1 cellular context compared by ENCODE assay signal in the genomic region with DNA sequence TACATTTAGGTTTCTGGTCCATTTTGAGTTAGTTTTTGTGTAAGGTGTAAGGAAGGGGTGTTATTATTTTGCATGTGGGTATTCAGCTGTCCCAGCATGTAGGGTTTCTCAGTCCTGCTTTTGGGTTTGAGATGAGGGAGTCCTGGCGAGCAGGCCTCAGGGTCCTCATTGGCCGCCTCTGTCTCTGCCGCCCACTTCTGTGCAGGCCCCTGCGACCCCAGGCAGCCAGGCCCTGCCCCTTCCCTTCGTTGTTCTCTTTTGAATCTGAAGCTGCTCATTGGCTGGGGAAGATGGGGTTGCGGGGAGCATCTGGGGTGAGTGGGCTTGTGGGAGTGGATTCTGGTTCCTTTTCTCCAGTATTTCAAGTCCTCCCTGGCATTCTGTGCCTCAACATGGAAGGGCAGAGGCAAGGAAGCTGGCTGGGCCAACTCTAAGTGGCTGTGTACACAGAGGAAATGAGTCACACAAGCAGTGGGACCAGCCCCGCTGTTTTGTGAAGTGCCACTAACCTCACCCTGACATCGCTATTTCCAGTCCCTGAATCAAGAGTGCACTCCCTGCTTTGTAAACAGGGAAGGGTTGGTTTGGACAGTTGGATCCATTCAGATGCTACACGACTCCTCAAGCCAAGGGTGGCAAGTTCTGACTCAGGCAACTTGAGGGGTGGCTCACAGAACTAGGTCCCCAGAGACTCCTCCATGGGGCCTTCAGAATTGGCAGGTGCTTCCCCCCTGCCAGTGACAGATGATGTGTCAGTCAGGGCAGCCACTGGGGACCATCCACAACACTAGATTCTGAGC.
TF ChIP-seq lines count a peak whose summit lies in the region.

No MANE protein-coding gene starts in this region.

TF ChIP-seq in GM12878, 131 proteins besides CTCF, POLR2A, EP300 and RAD21 (continued from another document):
- peak; percentile 61; the same call in 1 of the 2 replicates for TF ChIP-seq ZNF687 (IDR thresholded peaks at IDR 0.05)
- TF ChIP-seq MTA2 (IDR thresholded peaks at IDR 0.05; ENCODE audit: low read depth) = peak; percentile 36; the same call in 1 of the 2 replicates
- TF ChIP-seq HDGF (IDR thresholded peaks at IDR 0.05) = peak; percentile 67; the same call in 1 of the 2 replicates
- TF ChIP-seq, protein P1, sequence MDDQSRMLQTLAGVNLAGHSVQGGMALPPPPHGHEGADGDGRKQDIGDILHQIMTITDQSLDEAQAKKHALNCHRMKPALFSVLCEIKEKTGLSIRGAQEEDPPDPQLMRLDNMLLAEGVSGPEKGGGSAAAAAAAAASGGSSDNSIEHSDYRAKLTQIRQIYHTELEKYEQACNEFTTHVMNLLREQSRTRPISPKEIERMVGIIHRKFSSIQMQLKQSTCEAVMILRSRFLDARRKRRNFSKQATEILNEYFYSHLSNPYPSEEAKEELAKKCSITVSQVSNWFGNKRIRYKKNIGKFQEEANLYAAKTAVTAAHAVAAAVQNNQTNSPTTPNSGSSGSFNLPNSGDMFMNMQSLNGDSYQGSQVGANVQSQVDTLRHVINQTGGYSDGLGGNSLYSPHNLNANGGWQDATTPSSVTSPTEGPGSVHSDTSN (IDR thresholded peaks at IDR 0.05; ENCODE audit: insufficient replicate concordance, low read depth, low read length) = peak; percentile 65
- TF ChIP-seq, protein P2, sequence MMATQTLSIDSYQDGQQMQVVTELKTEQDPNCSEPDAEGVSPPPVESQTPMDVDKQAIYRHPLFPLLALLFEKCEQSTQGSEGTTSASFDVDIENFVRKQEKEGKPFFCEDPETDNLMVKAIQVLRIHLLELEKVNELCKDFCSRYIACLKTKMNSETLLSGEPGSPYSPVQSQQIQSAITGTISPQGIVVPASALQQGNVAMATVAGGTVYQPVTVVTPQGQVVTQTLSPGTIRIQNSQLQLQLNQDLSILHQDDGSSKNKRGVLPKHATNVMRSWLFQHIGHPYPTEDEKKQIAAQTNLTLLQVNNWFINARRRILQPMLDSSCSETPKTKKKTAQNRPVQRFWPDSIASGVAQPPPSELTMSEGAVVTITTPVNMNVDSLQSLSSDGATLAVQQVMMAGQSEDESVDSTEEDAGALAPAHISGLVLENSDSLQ (IDR thresholded peaks at IDR 0.05) = peak; percentile 79
